19 cellular contexts compared by ENCODE assay signal in genomic region chr9:99124534-99124933, GRCh38.
"Had no signal": no experiment of that assay in that cellular context is flagged by ENCODE, and none has a peak within 500 bp of the region (broad histone marks: within the 10 kb centered on the region; RNA-seq: fewer than 3 reads in every experiment).

No MANE protein-coding gene starts in this region.

- H3K4me3 Mint-ChIP-seq: stimulated activated naive B cell treated with anti-CD40 and anti-IgM and Interleukin-4, amounts not matched to agents 10 μg/mL and 1 μg/mL and 100 μg/mL, for 72 hours; stimulated activated naive CD8-positive, alpha-beta T cell treated with anti-CD3 and anti-CD28 coated beads, Interleukin-15, amount 100 ng/mL, for 72 hours had no signal

- H3K27me3 Mint-ChIP-seq: stimulated activated naive B cell treated with anti-CD40 and anti-IgM and Interleukin-4, amounts not matched to agents 10 μg/mL and 1 μg/mL and 100 μg/mL, for 72 hours; stimulated activated naive CD8-positive, alpha-beta T cell treated with anti-CD3 and anti-CD28 coated beads, Interleukin-15, amount 100 ng/mL, for 72 hours had no signal

- ATAC-seq: esophagus mucosa; heart right ventricle; left lobe of liver; sciatic nerve; stimulated activated naive B cell treated with anti-CD40 and anti-IgM and Interleukin-4, amounts not matched to agents 10 μg/mL and 1 μg/mL and 100 μg/mL, for 72 hours; stimulated activated naive CD8-positive, alpha-beta T cell treated with anti-CD3 and anti-CD28 coated beads, Interleukin-15, amount 100 ng/mL, for 72 hours had no signal

- H3K27me3 ChIP-seq: dorsolateral prefrontal cortex, heart right ventricle, testis, tibial nerve had no signal

- H3K36me3 ChIP-seq: lower lobe of right lung, tibial nerve had no signal

- DNase-seq: cortex of kidney; dorsolateral prefrontal cortex; effector CD8-positive, alpha-beta T cell; heart right ventricle; hypothalamus; islet precursor cell; lower lobe of right lung; mesenchymal stem cell; midbrain; posterior cingulate gyrus; stimulated activated CD4-positive, alpha-beta T cell treated with anti-CD3 and anti-CD28 coated beads, Interleukin-2, amount 100 ng/mL, for 24 hours; stimulated activated CD4-positive, alpha-beta T cell treated with anti-CD3 and anti-CD28 coated beads, Interleukin-4, amount 100 ng/mL, for 4 hours; stimulated activated naive B cell treated with anti-CD40 and anti-IgM and Interleukin-4, amounts not matched to agents 10 μg/mL and 1 μg/mL and 100 μg/mL, for 72 hours; stimulated activated naive CD8-positive, alpha-beta T cell treated with anti-CD3 and anti-CD28 coated beads, Interleukin-15, amount 100 ng/mL, for 72 hours; testis had no signal

- H3K4me1 ChIP-seq: testis had no signal

- H3K27ac Mint-ChIP-seq: stimulated activated naive B cell treated with anti-CD40 and anti-IgM and Interleukin-4, amounts not matched to agents 10 μg/mL and 1 μg/mL and 100 μg/mL, for 72 hours; stimulated activated naive CD8-positive, alpha-beta T cell treated with anti-CD3 and anti-CD28 coated beads, Interleukin-15, amount 100 ng/mL, for 72 hours had no signal

- H3K4me3 ChIP-seq: dorsolateral prefrontal cortex, heart right ventricle, lower lobe of right lung, testis, tibial nerve had no signal

- H3K27ac ChIP-seq: dorsolateral prefrontal cortex, heart right ventricle, lower lobe of right lung, testis, tibial nerve had no signal

- H3K9me3 ChIP-seq: heart right ventricle, lower lobe of right lung, testis, tibial nerve had no signal

- H3K9me3 Mint-ChIP-seq: stimulated activated naive B cell treated with anti-CD40 and anti-IgM and Interleukin-4, amounts not matched to agents 10 μg/mL and 1 μg/mL and 100 μg/mL, for 72 hours had no signal
